Comparison of ENCODE assay signal across 1 cellular context in the genomic region with DNA sequence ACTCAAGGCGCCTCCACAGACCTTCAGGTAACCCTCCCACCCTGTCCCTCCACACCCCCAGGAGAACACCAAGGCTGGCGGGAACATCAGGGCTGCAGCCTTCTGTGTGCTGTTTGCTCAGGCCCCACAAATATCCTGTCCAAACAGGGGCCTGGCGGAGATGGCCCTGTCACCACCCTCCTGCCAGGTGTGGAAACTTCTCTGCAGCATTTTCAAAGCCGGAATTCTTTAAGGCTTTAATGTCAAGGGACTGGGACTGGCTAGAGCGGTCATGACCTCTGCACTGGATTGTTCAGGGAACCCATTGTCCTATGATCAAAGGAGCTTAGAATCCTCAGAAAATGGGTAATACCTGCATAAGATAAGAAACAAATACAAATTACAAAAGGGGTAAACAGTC.
TF ChIP-seq lines count a peak whose summit lies in the region.

No MANE protein-coding gene starts in this region.

TF ChIP-seq in GM23338, 12 proteins besides CTCF, POLR2A, EP300 and RAD21 (continued from another document):
- no peak for TF ChIP-seq EZH2phosphoT487 (IDR thresholded peaks at IDR 0.05; ENCODE audit: unreplicated experiment)
- TF ChIP-seq ZNF114 (CRISPR knock-in tag; IDR thresholded peaks at IDR 0.05), result no peak
- TF ChIP-seq, protein P1, sequence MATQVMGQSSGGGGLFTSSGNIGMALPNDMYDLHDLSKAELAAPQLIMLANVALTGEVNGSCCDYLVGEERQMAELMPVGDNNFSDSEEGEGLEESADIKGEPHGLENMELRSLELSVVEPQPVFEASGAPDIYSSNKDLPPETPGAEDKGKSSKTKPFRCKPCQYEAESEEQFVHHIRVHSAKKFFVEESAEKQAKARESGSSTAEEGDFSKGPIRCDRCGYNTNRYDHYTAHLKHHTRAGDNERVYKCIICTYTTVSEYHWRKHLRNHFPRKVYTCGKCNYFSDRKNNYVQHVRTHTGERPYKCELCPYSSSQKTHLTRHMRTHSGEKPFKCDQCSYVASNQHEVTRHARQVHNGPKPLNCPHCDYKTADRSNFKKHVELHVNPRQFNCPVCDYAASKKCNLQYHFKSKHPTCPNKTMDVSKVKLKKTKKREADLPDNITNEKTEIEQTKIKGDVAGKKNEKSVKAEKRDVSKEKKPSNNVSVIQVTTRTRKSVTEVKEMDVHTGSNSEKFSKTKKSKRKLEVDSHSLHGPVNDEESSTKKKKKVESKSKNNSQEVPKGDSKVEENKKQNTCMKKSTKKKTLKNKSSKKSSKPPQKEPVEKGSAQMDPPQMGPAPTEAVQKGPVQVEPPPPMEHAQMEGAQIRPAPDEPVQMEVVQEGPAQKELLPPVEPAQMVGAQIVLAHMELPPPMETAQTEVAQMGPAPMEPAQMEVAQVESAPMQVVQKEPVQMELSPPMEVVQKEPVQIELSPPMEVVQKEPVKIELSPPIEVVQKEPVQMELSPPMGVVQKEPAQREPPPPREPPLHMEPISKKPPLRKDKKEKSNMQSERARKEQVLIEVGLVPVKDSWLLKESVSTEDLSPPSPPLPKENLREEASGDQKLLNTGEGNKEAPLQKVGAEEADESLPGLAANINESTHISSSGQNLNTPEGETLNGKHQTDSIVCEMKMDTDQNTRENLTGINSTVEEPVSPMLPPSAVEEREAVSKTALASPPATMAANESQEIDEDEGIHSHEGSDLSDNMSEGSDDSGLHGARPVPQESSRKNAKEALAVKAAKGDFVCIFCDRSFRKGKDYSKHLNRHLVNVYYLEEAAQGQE (IDR thresholded peaks at IDR 0.05; ENCODE audit: unreplicated experiment), result no peak
- no peak for TF ChIP-seq JUNB (IDR thresholded peaks at IDR 0.05; ENCODE audit: unreplicated experiment)
- TF ChIP-seq POLR2AphosphoS5 (IDR thresholded peaks at IDR 0.05; ENCODE audit: low read depth), result no peak
- TF ChIP-seq, protein P2, sequence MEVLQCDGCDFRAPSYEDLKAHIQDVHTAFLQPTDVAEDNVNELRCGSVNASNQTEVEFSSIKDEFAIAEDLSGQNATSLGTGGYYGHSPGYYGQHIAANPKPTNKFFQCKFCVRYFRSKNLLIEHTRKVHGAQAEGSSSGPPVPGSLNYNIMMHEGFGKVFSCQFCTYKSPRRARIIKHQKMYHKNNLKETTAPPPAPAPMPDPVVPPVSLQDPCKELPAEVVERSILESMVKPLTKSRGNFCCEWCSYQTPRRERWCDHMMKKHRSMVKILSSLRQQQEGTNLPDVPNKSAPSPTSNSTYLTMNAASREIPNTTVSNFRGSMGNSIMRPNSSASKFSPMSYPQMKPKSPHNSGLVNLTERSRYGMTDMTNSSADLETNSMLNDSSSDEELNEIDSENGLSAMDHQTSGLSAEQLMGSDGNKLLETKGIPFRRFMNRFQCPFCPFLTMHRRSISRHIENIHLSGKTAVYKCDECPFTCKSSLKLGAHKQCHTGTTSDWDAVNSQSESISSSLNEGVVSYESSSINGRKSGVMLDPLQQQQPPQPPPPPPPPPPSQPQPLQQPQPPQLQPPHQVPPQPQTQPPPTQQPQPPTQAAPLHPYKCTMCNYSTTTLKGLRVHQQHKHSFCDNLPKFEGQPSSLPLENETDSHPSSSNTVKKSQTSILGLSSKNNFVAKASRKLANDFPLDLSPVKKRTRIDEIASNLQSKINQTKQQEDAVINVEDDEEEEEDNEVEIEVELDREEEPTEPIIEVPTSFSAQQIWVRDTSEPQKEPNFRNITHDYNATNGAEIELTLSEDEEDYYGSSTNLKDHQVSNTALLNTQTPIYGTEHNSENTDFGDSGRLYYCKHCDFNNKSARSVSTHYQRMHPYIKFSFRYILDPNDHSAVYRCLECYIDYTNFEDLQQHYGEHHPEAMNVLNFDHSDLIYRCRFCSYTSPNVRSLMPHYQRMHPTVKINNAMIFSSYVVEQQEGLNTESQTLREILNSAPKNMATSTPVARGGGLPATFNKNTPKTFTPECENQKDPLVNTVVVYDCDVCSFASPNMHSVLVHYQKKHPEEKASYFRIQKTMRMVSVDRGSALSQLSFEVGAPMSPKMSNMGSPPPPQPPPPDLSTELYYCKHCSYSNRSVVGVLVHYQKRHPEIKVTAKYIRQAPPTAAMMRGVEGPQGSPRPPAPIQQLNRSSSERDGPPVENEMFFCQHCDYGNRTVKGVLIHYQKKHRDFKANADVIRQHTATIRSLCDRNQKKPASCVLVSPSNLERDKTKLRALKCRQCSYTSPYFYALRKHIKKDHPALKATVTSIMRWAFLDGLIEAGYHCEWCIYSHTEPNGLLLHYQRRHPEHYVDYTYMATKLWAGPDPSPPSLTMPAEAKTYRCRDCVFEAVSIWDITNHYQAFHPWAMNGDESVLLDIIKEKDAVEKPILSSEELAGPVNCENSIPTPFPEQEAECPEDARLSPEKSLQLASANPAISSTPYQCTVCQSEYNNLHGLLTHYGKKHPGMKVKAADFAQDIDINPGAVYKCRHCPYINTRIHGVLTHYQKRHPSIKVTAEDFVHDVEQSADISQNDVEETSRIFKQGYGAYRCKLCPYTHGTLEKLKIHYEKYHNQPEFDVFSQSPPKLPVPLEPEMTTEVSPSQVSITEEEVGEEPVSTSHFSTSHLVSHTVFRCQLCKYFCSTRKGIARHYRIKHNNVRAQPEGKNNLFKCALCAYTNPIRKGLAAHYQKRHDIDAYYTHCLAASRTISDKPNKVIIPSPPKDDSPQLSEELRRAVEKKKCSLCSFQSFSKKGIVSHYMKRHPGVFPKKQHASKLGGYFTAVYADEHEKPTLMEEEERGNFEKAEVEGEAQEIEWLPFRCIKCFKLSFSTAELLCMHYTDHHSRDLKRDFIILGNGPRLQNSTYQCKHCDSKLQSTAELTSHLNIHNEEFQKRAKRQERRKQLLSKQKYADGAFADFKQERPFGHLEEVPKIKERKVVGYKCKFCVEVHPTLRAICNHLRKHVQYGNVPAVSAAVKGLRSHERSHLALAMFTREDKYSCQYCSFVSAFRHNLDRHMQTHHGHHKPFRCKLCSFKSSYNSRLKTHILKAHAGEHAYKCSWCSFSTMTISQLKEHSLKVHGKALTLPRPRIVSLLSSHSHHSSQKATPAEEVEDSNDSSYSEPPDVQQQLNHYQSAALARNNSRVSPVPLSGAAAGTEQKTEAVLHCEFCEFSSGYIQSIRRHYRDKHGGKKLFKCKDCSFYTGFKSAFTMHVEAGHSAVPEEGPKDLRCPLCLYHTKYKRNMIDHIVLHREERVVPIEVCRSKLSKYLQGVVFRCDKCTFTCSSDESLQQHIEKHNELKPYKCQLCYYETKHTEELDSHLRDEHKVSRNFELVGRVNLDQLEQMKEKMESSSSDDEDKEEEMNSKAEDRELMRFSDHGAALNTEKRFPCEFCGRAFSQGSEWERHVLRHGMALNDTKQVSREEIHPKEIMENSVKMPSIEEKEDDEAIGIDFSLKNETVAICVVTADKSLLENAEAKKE (CRISPR knock-in tag; IDR thresholded peaks at IDR 0.05), result no peak
TF ChIP-seq in GM23338: peak in this region for 0.
